27 cellular contexts compared by ENCODE assay signal in the genomic region with DNA sequence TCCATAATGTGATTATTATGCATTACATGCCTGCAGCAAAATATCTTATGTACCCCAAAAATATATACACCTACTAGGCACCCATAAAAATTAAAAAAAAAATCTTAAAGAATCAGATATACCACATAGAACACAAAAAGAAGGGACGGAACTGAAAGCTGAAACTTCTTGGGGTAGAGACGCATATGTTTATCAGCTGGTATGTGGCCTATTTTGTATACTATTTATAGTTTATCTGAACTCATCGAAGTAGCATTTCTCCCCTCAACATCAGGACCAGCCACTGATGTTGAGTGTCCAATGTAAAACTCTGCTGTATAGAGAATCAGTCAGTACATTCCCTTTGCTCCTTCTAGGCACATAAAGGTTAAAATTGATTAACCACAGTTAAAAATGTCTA.
"Had no signal": no experiment of that assay in that cellular context is flagged by ENCODE, and none has a peak within 500 bp of the region (broad histone marks: within the 10 kb centered on the region; RNA-seq: fewer than 3 reads in every experiment).

No MANE protein-coding gene starts in this region.

- ATAC-seq: stimulated activated effector memory CD8-positive, alpha-beta T cell treated with anti-CD3 and anti-CD28 coated beads, Interleukin-12 subunit alpha, Interleukin-12 subunit beta, amount 100 ng/mL, for 72 hours; stimulated activated memory B cell treated with anti-CD40 and anti-IgM and Interleukin-4, amounts not matched to agents 10 μg/mL and 1 μg/mL and 100 μg/mL, for 72 hours; stimulated activated naive B cell treated with anti-CD40 and anti-IgM and Interleukin-4, amounts not matched to agents 10 μg/mL and 1 μg/mL and 100 μg/mL, for 72 hours; stimulated activated naive CD8-positive, alpha-beta T cell treated with anti-CD3 and anti-CD28 coated beads, Interleukin-15, amount 100 ng/mL, for 72 hours; stimulated activated naive CD8-positive, alpha-beta T cell treated with anti-CD3 and anti-CD28 coated beads, Interleukin-15, Interleukin-2, amounts not matched to agents 100 U/mL and 50 U/mL, for 24 hours; upper lobe of right lung had no signal

- DNase-seq: stimulated activated CD4-positive, alpha-beta T cell treated with anti-CD3 and anti-CD28 coated beads, Interleukin-2, amount 100 ng/mL, for 48 hours; stimulated activated CD4-positive, alpha-beta T cell treated with anti-CD3 and anti-CD28 coated beads, Interleukin-4, amount 100 ng/mL, for 1 hour; stimulated activated CD4-positive, alpha-beta T cell treated with anti-CD3 and anti-CD28 coated beads, Interleukin-4, amount 100 ng/mL, for 24 hours; stimulated activated CD4-positive, alpha-beta T cell treated with anti-CD3 and anti-CD28 coated beads, Interleukin-4, amount 100 ng/mL, for 4 hours; stimulated activated CD8-positive, alpha-beta memory T cell treated with anti-CD3 and anti-CD28 coated beads, Interleukin-4, amount 100 ng/mL, for 48 hours; stimulated activated naive B cell treated with anti-CD40 and anti-IgM and Interleukin-4, amounts not matched to agents 10 μg/mL and 1 μg/mL and 100 μg/mL, for 72 hours; stimulated activated naive CD4-positive, alpha-beta T cell; stimulated activated naive CD4-positive, alpha-beta T cell treated with Interleukin-2 at 50 U/mL for 16 hours; stimulated activated naive CD8-positive, alpha-beta T cell treated with anti-CD3 and anti-CD28 coated beads, Interleukin-15, amount 100 ng/mL, for 72 hours; stimulated activated naive CD8-positive, alpha-beta T cell treated with anti-CD3 and anti-CD28 coated beads, Interleukin-15, Interleukin-2, amounts not matched to agents 100 U/mL and 50 U/mL, for 24 hours; stomach; substantia nigra; testis; thyroid gland; tibial artery; transverse colon; trophoblast cell; upper lobe of left lung; upper lobe of right lung; uterus had no signal

- H3K4me3 ChIP-seq: stomach, suprapubic skin, testis, thoracic aorta, thyroid gland, tibial artery, tibial nerve, transverse colon, upper lobe of left lung, upper lobe of right lung, uterus, vagina had no signal

- H3K27ac ChIP-seq: stomach, suprapubic skin, testis, thoracic aorta, thyroid gland, tibial artery, tibial nerve, transverse colon, upper lobe of left lung, upper lobe of right lung, uterus, vagina had no signal

- H3K27me3 ChIP-seq: stomach, suprapubic skin, testis, thyroid gland, tibial artery, tibial nerve, transverse colon, upper lobe of left lung, upper lobe of right lung, uterus, vagina had no signal

- H3K4me1 ChIP-seq: stomach, suprapubic skin, testis, tibial artery, tibial nerve, transverse colon, upper lobe of left lung, upper lobe of right lung, uterus, vagina had no signal

- H3K36me3 ChIP-seq: thoracic aorta, thyroid gland, upper lobe of left lung, upper lobe of right lung, uterus, vagina had no signal

- FAIRE-seq: urothelium cell line had no signal

- H3K9me3 ChIP-seq: stomach, suprapubic skin, testis, thoracic aorta, thyroid gland, tibial artery, tibial nerve, transverse colon, upper lobe of left lung, upper lobe of right lung, uterus, vagina had no signal
